Comparison of ENCODE assay signal across 18 cellular contexts in the genomic region with DNA sequence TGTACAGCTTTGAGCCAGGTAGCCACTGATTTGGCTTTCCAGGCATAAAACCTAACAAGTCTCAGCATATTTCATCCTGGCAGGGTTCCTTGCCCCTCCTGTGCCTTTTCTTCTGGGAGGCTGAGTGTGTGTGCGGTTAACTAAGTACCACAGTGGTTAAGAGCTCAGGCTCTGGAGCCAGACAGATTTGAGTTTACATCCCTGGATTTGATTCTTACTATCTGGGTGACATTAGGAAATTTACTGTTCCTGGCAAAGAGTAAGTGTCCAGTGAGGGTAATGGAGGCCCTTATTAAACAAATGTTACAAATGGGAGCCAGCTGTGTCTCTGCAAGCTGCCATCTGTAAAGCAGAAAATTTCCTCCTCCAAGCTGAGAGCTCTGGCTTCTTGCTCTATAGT. TPM values are rescaled to one million over a fixed set of nuclear protein-coding genes. Genes with fewer than 3 reads are reported as not detected.
DNase-seq lines count a peak whose midpoint lies in the region; ATAC-seq, FAIRE-seq and TF ChIP-seq lines count a peak whose summit lies in the region.
"Had no signal": no experiment of that assay in that cellular context is flagged by ENCODE, and none has a peak within 500 bp of the region (broad histone marks: within the 10 kb centered on the region; RNA-seq: fewer than 3 reads in every experiment).

No MANE protein-coding gene starts in this region.

- no peaks in the 10 kb centered on the region for H3K36me3 Mint-ChIP-seq in activated CD4-positive, alpha-beta T cell treated with anti-CD3 and anti-CD28 coated beads for 36 hours (ENCODE audit: low read depth)
- no peaks in the 10 kb centered on the region for H3K36me3 Mint-ChIP-seq in natural killer cell
- H3K36me3 Mint-ChIP-seq: CD8-positive, alpha-beta T cell; IgD-negative memory B cell; stimulated activated effector memory CD8-positive, alpha-beta T cell treated with anti-CD3 and anti-CD28 coated beads, Interleukin-12 subunit alpha, Interleukin-12 subunit beta, amount 100 ng/mL, for 72 hours had no signal

- no peak overlapping the region for H3K4ac ChIP-seq in mesendoderm (ENCODE audit: low read depth, low read length)

- H2BK120ac ChIP-seq in mesendoderm (ENCODE audit: low read depth, low read length), result no peak overlapping the region

- no peaks in the 10 kb centered on the region for H3K36me3 ChIP-seq in WERI-Rb-1
- no peaks in the 10 kb centered on the region for H3K36me3 ChIP-seq in mesendoderm (ENCODE audit: control insufficient read depth, insufficient read depth, low read length)

- no peaks in the 10 kb centered on the region for H3K9me3 Mint-ChIP-seq in activated CD4-positive, alpha-beta T cell treated with anti-CD3 and anti-CD28 coated beads for 36 hours (ENCODE audit: low read depth)
- H3K9me3 Mint-ChIP-seq in natural killer cell, result no peaks in the 10 kb centered on the region
- H3K9me3 Mint-ChIP-seq: CD8-positive, alpha-beta T cell; dendritic cell treated with granulocyte-macrophage colony-stimulating factor and Interleukin-4, amounts not matched to agents 40 ng/mL and 50 ng/mL, for 4 days; IgD-negative memory B cell; stimulated activated effector memory CD8-positive, alpha-beta T cell treated with anti-CD3 and anti-CD28 coated beads, Interleukin-12 subunit alpha, Interleukin-12 subunit beta, amount 100 ng/mL, for 72 hours had no signal

- H4K8ac ChIP-seq in mesendoderm (ENCODE audit: low read depth, low read length), result no peak overlapping the region

- POLR2A ChIA-PET in activated CD4-positive, alpha-beta T cell treated with anti-CD3 and anti-CD28 coated beads for 36 hours (lab: Charles Lee), result no interaction called here

- peak; percentile 33 for FAIRE-seq in islet of Langerhans (lab: Jason Lieb, UNC)
- FAIRE-seq: A549 had no signal

- H3K79me1 ChIP-seq in mesendoderm (ENCODE audit: low read length), result no peaks in the 10 kb centered on the region

- no peak overlapping the region for H3K23ac ChIP-seq in mesendoderm (ENCODE audit: low read length)

- peaks cover 15% of the 10 kb centered on the region for H3K27me3 Mint-ChIP-seq in activated CD4-positive, alpha-beta T cell treated with anti-CD3 and anti-CD28 coated beads for 36 hours
- H3K27me3 Mint-ChIP-seq in natural killer cell (ENCODE audit: low read depth in 2 of 2), result peaks cover 19 to 22% of the 10 kb centered on the region in 2 donors
- H3K27me3 Mint-ChIP-seq: IgD-negative memory B cell had no signal

- CTCF ChIA-PET in activated CD4-positive, alpha-beta T cell treated with anti-CD3 and anti-CD28 coated beads for 36 hours (lab: Charles Lee), result interaction anchor here (0.8 to 1.3 kb wide), 3 partner anchors 9 to 17 kb away, joined by 3 to 4 read pairs (median 3); no protein-coding TSS in a partner anchor

- H3K79me2 ChIP-seq in mesendoderm (ENCODE audit: control insufficient read depth, insufficient read depth, low read length), result no peaks in the 10 kb centered on the region

- ATAC-seq in activated CD4-positive, alpha-beta T cell treated with anti-CD3 and anti-CD28 coated beads for 36 hours, result no peak
- ATAC-seq in natural killer cell (no peak), HG02763 (IDR thresholded peaks at IDR 0.05; ENCODE audit: unreplicated experiment) (no peak)
- ATAC-seq: A549; CD8-positive, alpha-beta T cell; stimulated activated effector memory CD8-positive, alpha-beta T cell treated with anti-CD3 and anti-CD28 coated beads, Interleukin-12 subunit alpha, Interleukin-12 subunit beta, amount 100 ng/mL, for 72 hours had no signal

- no peak overlapping the region for H2BK5ac ChIP-seq in mesendoderm (ENCODE audit: low read length)

- no peak overlapping the region for H2AK5ac ChIP-seq in mesendoderm (ENCODE audit: low read length)

- H3K27me3 ChIP-seq in WERI-Rb-1 (ENCODE audit: insufficient read depth, low read depth, severe bottlenecking) (no peaks in the 10 kb centered on the region), mesendoderm (ENCODE audit: insufficient read depth, low read length, poor library complexity) (no peaks in the 10 kb centered on the region)

- H3K4me2 ChIP-seq in mesendoderm (ENCODE audit: low read length), result no peak overlapping the region
- H3K4me2 ChIP-seq: A549 had no signal

- H3K4me3 Mint-ChIP-seq in activated CD4-positive, alpha-beta T cell treated with anti-CD3 and anti-CD28 coated beads for 36 hours, result no peak overlapping the region
- no peak overlapping the region for H3K4me3 Mint-ChIP-seq in natural killer cell
- H3K4me3 Mint-ChIP-seq: CD8-positive, alpha-beta T cell; dendritic cell treated with granulocyte-macrophage colony-stimulating factor and Interleukin-4, amounts not matched to agents 40 ng/mL and 50 ng/mL, for 4 days; stimulated activated effector memory CD8-positive, alpha-beta T cell treated with anti-CD3 and anti-CD28 coated beads, Interleukin-12 subunit alpha, Interleukin-12 subunit beta, amount 100 ng/mL, for 72 hours had no signal

- no peaks in the 10 kb centered on the region for H3K9me3 ChIP-seq in WERI-Rb-1 (ENCODE audit: severe bottlenecking)
- H3K9me3 ChIP-seq: A549 had no signal

- H3K27ac ChIP-seq in WERI-Rb-1, result peak overlapping the region; percentile 69
- H3K27ac ChIP-seq in mesendoderm (ENCODE audit: low read depth, low read length), result no peak overlapping the region
- H3K27ac ChIP-seq: A549 had no signal

- WGBS in mesendoderm (ENCODE audit: extremely low coverage, insufficient coverage, low lambda C conversion rate), result no CpG with 5 or more reads among the region's 1 CpG

- no peak overlapping the region for H3K9ac ChIP-seq in mesendoderm (ENCODE audit: low read length)

- intact Hi-C loops in activated CD4-positive, alpha-beta T cell treated with anti-CD3 and anti-CD28 coated beads for 36 hours (cut with DNase I, micrococcal nuclease), result no loop called here
- intact Hi-C loops in natural killer cell (cut with micrococcal nuclease), result no loop called here

- DNase-seq in AG10803 (ENCODE audit: low read depth) (peak; percentile 54), NCI-H1694 treated with DMSO at 0.1 percent for 48 hours (lab: John Stamatoyannopoulos, UW) (peak; percentile 81), WERI-Rb-1 (peak; percentile 73), mesendoderm (no peak), natural killer cell (no peak)
- DNase-seq in activated CD4-positive, alpha-beta T cell treated with anti-CD3 and anti-CD28 coated beads for 36 hours, result no peak
- DNase-seq: activated CD8-positive, alpha-beta memory T cell treated with anti-CD3 and anti-CD28 coated beads for 24 hours; activated effector memory CD4-positive, alpha-beta T cell treated with Interleukin-2 at 50 U/mL for 16 hours; CD8-positive, alpha-beta T cell; NCI-H1436; occipital lobe had no signal

- no peaks in the 10 kb centered on the region for H3K4me1 ChIP-seq in mesendoderm (ENCODE audit: control insufficient read depth, low read depth, low read length)

- no peak for TF ChIP-seq CTCF in AG10803 (conservative IDR thresholded peaks at IDR 0.05; ENCODE audit: low read length)
- no peak for TF ChIP-seq CTCF in WERI-Rb-1 (IDR thresholded peaks at IDR 0.05; ENCODE audit: low read depth, low read length)
- TF ChIP-seq CTCF in natural killer cell (IDR thresholded peaks at IDR 0.05), result no peak

- H3K27ac Mint-ChIP-seq in activated CD4-positive, alpha-beta T cell treated with anti-CD3 and anti-CD28 coated beads for 36 hours, result no peak overlapping the region
- no peak overlapping the region for H3K27ac Mint-ChIP-seq in natural killer cell
- H3K27ac Mint-ChIP-seq: CD8-positive, alpha-beta T cell; dendritic cell treated with granulocyte-macrophage colony-stimulating factor and Interleukin-4, amounts not matched to agents 40 ng/mL and 50 ng/mL, for 4 days; IgD-negative memory B cell; stimulated activated effector memory CD8-positive, alpha-beta T cell treated with anti-CD3 and anti-CD28 coated beads, Interleukin-12 subunit alpha, Interleukin-12 subunit beta, amount 100 ng/mL, for 72 hours had no signal

- H3K56ac ChIP-seq in mesendoderm (ENCODE audit: low read length), result no peak overlapping the region

- no peaks in the 10 kb centered on the region for H3K4me1 Mint-ChIP-seq in activated CD4-positive, alpha-beta T cell treated with anti-CD3 and anti-CD28 coated beads for 36 hours
- no peaks in the 10 kb centered on the region for H3K4me1 Mint-ChIP-seq in natural killer cell
- H3K4me1 Mint-ChIP-seq: stimulated activated effector memory CD8-positive, alpha-beta T cell treated with anti-CD3 and anti-CD28 coated beads, Interleukin-12 subunit alpha, Interleukin-12 subunit beta, amount 100 ng/mL, for 72 hours had no signal

- H4K5ac ChIP-seq in mesendoderm (ENCODE audit: low read length), result no peak overlapping the region

- H3K18ac ChIP-seq in mesendoderm (ENCODE audit: low read length), result no peak overlapping the region

- H2BK15ac ChIP-seq in mesendoderm (replicated peaks; ENCODE audit: low read depth), result no peak overlapping the region

- H3K4me3 ChIP-seq in AG10803 (ENCODE audit: low read length) (no peak overlapping the region), WERI-Rb-1 (ENCODE audit: low read depth, low read length) (peak overlapping the region; percentile 1; the same call in 1 of the 2 replicates), mesendoderm (ENCODE audit: low read length) (no peak overlapping the region)
- H3K4me3 ChIP-seq: A549 had no signal

RNA-seq across cellular contexts. Expression of a gene that starts 6.3 kb away (rescaled TPM):
- total RNA-seq in activated CD4-positive, alpha-beta T cell treated with anti-CD3 and anti-CD28 coated beads for 36 hours, result not detected
- 7.7 TPM for polyA plus RNA-seq in mesendoderm (2013, experiment 1 of 2)
- 7.3 TPM for polyA plus RNA-seq in mesendoderm (2013, experiment 2 of 2)
- total RNA-seq in natural killer cell, result 10 to 100 TPM in 1 of 3 donors, 1 to 10 TPM in 1, under 1 TPM in 1; 0.85 to 13.4 (median 2.2) TPM
- total RNA-seq: G401 had no signal

Comparison
In these comparisons a context has a peak if more than half of its experiments do, and no peak if none do; other contexts are left out.
1. DNase-seq: peak in AG10803 (single experiment), NCI-H1694 treated with DMSO at 0.1 percent for 48 hours (single experiment) and WERI-Rb-1 (single experiment); none in activated CD4-positive, alpha-beta T cell treated with anti-CD3 and anti-CD28 coated beads for 36 hours (single experiment), mesendoderm (single experiment) and natural killer cell (single experiment).